Comparison of ENCODE assay signal across 1 cellular context in the genomic region with DNA sequence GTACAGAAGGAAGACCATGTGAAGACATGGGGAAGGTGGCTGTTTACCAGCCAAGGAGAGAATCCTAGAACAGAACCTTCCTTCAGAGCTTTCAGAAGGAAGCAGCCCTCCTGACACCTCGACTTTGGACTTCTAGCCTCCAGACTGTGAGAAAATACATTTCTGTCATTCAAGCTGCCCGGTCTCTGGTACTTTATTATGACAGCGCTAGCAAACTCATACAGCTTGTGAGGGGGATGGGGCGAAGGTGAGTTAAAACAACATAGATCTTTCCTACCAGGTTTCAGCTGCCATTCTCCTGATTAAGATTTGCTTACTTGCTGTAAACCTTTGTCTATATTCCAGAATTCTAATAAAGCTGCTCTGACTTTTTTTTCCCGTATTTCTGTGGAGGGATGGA.
TF ChIP-seq lines count a peak whose summit lies in the region.

No MANE protein-coding gene starts in this region.

TF ChIP-seq in HepG2, 621 proteins besides CTCF, POLR2A, EP300 and RAD21:
- TF ChIP-seq, protein P1, sequence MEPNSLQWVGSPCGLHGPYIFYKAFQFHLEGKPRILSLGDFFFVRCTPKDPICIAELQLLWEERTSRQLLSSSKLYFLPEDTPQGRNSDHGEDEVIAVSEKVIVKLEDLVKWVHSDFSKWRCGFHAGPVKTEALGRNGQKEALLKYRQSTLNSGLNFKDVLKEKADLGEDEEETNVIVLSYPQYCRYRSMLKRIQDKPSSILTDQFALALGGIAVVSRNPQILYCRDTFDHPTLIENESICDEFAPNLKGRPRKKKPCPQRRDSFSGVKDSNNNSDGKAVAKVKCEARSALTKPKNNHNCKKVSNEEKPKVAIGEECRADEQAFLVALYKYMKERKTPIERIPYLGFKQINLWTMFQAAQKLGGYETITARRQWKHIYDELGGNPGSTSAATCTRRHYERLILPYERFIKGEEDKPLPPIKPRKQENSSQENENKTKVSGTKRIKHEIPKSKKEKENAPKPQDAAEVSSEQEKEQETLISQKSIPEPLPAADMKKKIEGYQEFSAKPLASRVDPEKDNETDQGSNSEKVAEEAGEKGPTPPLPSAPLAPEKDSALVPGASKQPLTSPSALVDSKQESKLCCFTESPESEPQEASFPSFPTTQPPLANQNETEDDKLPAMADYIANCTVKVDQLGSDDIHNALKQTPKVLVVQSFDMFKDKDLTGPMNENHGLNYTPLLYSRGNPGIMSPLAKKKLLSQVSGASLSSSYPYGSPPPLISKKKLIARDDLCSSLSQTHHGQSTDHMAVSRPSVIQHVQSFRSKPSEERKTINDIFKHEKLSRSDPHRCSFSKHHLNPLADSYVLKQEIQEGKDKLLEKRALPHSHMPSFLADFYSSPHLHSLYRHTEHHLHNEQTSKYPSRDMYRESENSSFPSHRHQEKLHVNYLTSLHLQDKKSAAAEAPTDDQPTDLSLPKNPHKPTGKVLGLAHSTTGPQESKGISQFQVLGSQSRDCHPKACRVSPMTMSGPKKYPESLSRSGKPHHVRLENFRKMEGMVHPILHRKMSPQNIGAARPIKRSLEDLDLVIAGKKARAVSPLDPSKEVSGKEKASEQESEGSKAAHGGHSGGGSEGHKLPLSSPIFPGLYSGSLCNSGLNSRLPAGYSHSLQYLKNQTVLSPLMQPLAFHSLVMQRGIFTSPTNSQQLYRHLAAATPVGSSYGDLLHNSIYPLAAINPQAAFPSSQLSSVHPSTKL (CRISPR knock-in tag; IDR thresholded peaks at IDR 0.05) = 0 out of 2 replicates have a peak, but pooled peaks have one; percentile 14
- TF ChIP-seq BCL6 (CRISPR knock-in tag; IDR thresholded peaks at IDR 0.05) (no peak), ZNF12 (CRISPR knock-in tag; IDR thresholded peaks at IDR 0.05) (peak; percentile 81), SNRNP70 (IDR thresholded peaks at IDR 0.05; ENCODE audit: low read depth, low read length) (no peak)
